ENCODE assay signal across 8 cellular contexts in genomic region chrX:11665144-11666040, GRCh38. TPM values are rescaled to one million over a fixed set of nuclear protein-coding genes. Genes with fewer than 3 reads are reported as not detected.
DNase-seq lines count a peak whose midpoint lies in the region; ATAC-seq, FAIRE-seq and TF ChIP-seq lines count a peak whose summit lies in the region.

A gene with protein sequence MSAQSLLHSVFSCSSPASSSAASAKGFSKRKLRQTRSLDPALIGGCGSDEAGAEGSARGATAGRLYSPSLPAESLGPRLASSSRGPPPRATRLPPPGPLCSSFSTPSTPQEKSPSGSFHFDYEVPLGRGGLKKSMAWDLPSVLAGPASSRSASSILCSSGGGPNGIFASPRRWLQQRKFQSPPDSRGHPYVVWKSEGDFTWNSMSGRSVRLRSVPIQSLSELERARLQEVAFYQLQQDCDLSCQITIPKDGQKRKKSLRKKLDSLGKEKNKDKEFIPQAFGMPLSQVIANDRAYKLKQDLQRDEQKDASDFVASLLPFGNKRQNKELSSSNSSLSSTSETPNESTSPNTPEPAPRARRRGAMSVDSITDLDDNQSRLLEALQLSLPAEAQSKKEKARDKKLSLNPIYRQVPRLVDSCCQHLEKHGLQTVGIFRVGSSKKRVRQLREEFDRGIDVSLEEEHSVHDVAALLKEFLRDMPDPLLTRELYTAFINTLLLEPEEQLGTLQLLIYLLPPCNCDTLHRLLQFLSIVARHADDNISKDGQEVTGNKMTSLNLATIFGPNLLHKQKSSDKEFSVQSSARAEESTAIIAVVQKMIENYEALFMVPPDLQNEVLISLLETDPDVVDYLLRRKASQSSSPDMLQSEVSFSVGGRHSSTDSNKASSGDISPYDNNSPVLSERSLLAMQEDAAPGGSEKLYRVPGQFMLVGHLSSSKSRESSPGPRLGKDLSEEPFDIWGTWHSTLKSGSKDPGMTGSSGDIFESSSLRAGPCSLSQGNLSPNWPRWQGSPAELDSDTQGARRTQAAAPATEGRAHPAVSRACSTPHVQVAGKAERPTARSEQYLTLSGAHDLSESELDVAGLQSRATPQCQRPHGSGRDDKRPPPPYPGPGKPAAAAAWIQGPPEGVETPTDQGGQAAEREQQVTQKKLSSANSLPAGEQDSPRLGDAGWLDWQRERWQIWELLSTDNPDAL (N-terminal part only) (minus strand): TSS chrX:11665920. CDS start chrX:11664828, 1,092 bp downstream.

- no peaks in the 10 kb centered on the region for H3K4me1 ChIP-seq in GM23338 (ENCODE audit: insufficient read depth)
- H3K4me1 ChIP-seq in GM12878 (ENCODE audit: control insufficient read depth, insufficient read depth, low read length), result no peaks in the 10 kb centered on the region
- no peaks in the 10 kb centered on the region for H3K4me1 ChIP-seq in kidney (ENCODE audit: control insufficient read depth in 1 of 2, insufficient read depth in 1 of 2, low read depth in 1 of 2, low read length in 2 of 2)
- peaks cover 0 to 16% (median 12%) of the 10 kb centered on the region in 5 donors for H3K4me1 ChIP-seq in subcutaneous abdominal adipose tissue (ENCODE audit: control insufficient read depth in 5 of 5, insufficient read depth in 5 of 5, low read length in 5 of 5)

- H3K9ac ChIP-seq in GM12878 (ENCODE audit: control insufficient read depth, insufficient read depth, low read length), result no peak within 1 kb of the TSS
- H3K9ac ChIP-seq in kidney (ENCODE audit: low read length in 2 of 2), result peak within 1 kb of the TSS in 1 of 2 donors; percentile 55
- no peak within 1 kb of the TSS for H3K9ac ChIP-seq in subcutaneous abdominal adipose tissue (ENCODE audit: low read length in 5 of 5)

- H3K36me3 ChIP-seq in GM23338 (ENCODE audit: insufficient read depth), result no peaks in the 10 kb centered on the region
- no peaks in the 10 kb centered on the region for H3K36me3 ChIP-seq in GM12878 (ENCODE audit: control insufficient read depth in 2 of 2, insufficient read depth in 2 of 2, low read length in 1 of 2)
- no peaks in the 10 kb centered on the region for H3K36me3 ChIP-seq in kidney (ENCODE audit: control insufficient read depth in 1 of 2, insufficient read depth in 2 of 2, low read length in 2 of 2)
- no peaks in the 10 kb centered on the region for H3K36me3 ChIP-seq in subcutaneous abdominal adipose tissue (ENCODE audit: control insufficient read depth in 5 of 5, insufficient read depth in 5 of 5, low read length in 5 of 5)

- H3K9me3 Mint-ChIP-seq in GM23338, result no peaks in the 10 kb centered on the region; the same call in 2 of the 3 replicates

- H4K20me1 ChIP-seq in GM23338 (replicated peaks; ENCODE audit: insufficient read depth), result no peaks in the 10 kb centered on the region
- H4K20me1 ChIP-seq in GM12878 (ENCODE audit: control insufficient read depth, insufficient read depth), result no peaks in the 10 kb centered on the region

- H3K4me2 ChIP-seq in GM23338 (peak within 1 kb of the TSS; percentile 77), GM12878 (ENCODE audit: control insufficient read depth, insufficient read depth) (peak within 1 kb of the TSS; percentile 57)

- TF ChIP-seq CTCF in GM23338 (conservative IDR thresholded peaks at IDR 0.05; ENCODE audit: low read depth in 2 of 2) (no peak), GM12878 (IDR thresholded peaks at IDR 0.05 in 2 of 3, conservative IDR thresholded peaks at IDR 0.05 in 1 of 3; ENCODE audit: control insufficient read depth in 2 of 3, extremely low read depth in 1 of 3, insufficient read depth in 1 of 3, low read depth in 3 of 3, low read length in 3 of 3) (no peak), kidney (IDR thresholded peaks at IDR 0.05; ENCODE audit: borderline replicate concordance, extremely low read depth, insufficient read depth) (no peak)

- no peak for TF ChIP-seq RAD21 in GM12878 (IDR thresholded peaks at IDR 0.05; ENCODE audit: insufficient read depth, low read depth, low read length)

- intact Hi-C loops in GM12878 (cut with micrococcal nuclease; ENCODE audit: unreplicated experiment) (no loop called here), kidney (cut with DNase I) (no loop called here)

- WGBS in GM12878 (ENCODE audit: insufficient coverage, insufficient replicate concordance, low lambda C conversion rate, missing lambda C conversion rate), result 40% methylated on average over 60 of the region's 71 CpGs

- SMC1A ChIA-PET in GM12878 (lab: Charles Lee; ENCODE audit: uncharacterized antibody, unreplicated experiment), result interaction anchor here (1.0 to 2.2 kb wide), 3 partner anchors 13 to 124 kb away, joined by 3 to 5 read pairs (median 4); no protein-coding TSS in a partner anchor

- no peak for TF ChIP-seq EP300 in GM12878 (IDR thresholded peaks at IDR 0.05; ENCODE audit: borderline replicate concordance in 1 of 2, control insufficient read depth in 1 of 2, low read depth in 2 of 2, low read length in 2 of 2)

- POLR2A ChIA-PET in GM12878 (lab: Charles Lee), result no interaction called here

- no peak within 1 kb of the TSS for H3K27ac Mint-ChIP-seq in GM23338

- ATAC-seq in GM23338 (peak; percentile 73), GM12878 (peak; percentile 56), HG02884 (IDR thresholded peaks at IDR 0.05; ENCODE audit: unreplicated experiment) (no peak), HG02938 (IDR thresholded peaks at IDR 0.05; ENCODE audit: unreplicated experiment) (no peak)

- peak within 1 kb of the TSS; percentile 77 for H3K4me3 Mint-ChIP-seq in GM23338

- H3K9me3 ChIP-seq in GM12878 (replicated peaks; ENCODE audit: control insufficient read depth, insufficient read depth, low read length) (no peaks in the 10 kb centered on the region), kidney (ENCODE audit: control insufficient read depth in 1 of 2, low read length in 2 of 2) (no peaks in the 10 kb centered on the region), subcutaneous abdominal adipose tissue (ENCODE audit: control insufficient read depth in 5 of 5, low read length in 5 of 5) (peaks cover 0 to 3% (median 0%) of the 10 kb centered on the region in 5 donors)

- no peak for TF ChIP-seq POLR2A in GM12878 (IDR thresholded peaks at IDR 0.05; ENCODE audit: low read depth, low read length)

- H3K4me3 ChIP-seq in GM23338 (peak within 1 kb of the TSS; percentile 65), GM12878 (peak within 1 kb of the TSS; percentile 26; the same call in 1 of the 2 replicates), kidney (ENCODE audit: low read length in 2 of 2) (peak within 1 kb of the TSS; percentile 68 to 73), subcutaneous abdominal adipose tissue (ENCODE audit: low read depth in 1 of 5, low read length in 5 of 5) (peak within 1 kb of the TSS; percentile 51 to 61 (median 53))

- DNase-seq in A172 (ENCODE audit: low spot score) (peak; percentile 4), GM23338 (ENCODE audit: low spot score) (peak; percentile 62), GM12878 (ENCODE audit: low read depth, low spot score) (no peak), kidney (peak; percentile 85), GM19238 (ENCODE audit: insufficient read length, low spot score) (no peak)

- H3K79me2 ChIP-seq in GM23338 (replicated peaks; ENCODE audit: insufficient read depth), result no peaks in the 10 kb centered on the region
- no peaks in the 10 kb centered on the region for H3K79me2 ChIP-seq in GM12878 (ENCODE audit: control insufficient read depth, insufficient read depth, low read length)

- CTCF ChIA-PET in GM12878 (lab: Yijun Ruan, JAX), result interaction anchor here (1.4 kb wide), 1 partner anchor 59 kb away, joined by 5 read pairs; no protein-coding TSS in a partner anchor

- H3K4me1 Mint-ChIP-seq in GM23338, result peaks cover 9% of the 10 kb centered on the region

- H3K27me3 ChIP-seq in GM23338 (ENCODE audit: insufficient read depth) (peaks cover 94% of the 10 kb centered on the region), GM12878 (replicated peaks in 1 of 2; ENCODE audit: control insufficient read depth in 2 of 2, insufficient read depth in 2 of 2, low read length in 1 of 2) (peaks cover 0 to 1% of the 10 kb centered on the region in 2 experiments; a peak in 1 of 4 replicates), subcutaneous abdominal adipose tissue (ENCODE audit: control insufficient read depth in 5 of 5, insufficient read depth in 4 of 5, low read length in 5 of 5) (peaks cover 0 to 28% (median 15%) of the 10 kb centered on the region in 5 donors)

- in situ Hi-C loops in GM12878 (cut with MboI), result no loop called here

- H3K27me3 Mint-ChIP-seq in GM23338 (ENCODE audit: insufficient read depth, low read depth, poor library complexity), result peaks cover 48% of the 10 kb centered on the region

- RAD21 ChIA-PET in GM12878 (lab: Charles Lee; ENCODE audit: unreplicated experiment), result interaction anchor here (0.8 kb wide), 1 partner anchor 106 kb away, joined by 3 read pairs; no protein-coding TSS in a partner anchor

- H2AFZ ChIP-seq in GM23338 (peak within 1 kb of the TSS; percentile 86), GM12878 (ENCODE audit: control insufficient read depth, low read depth, low read length) (no peak within 1 kb of the TSS; the same call in 1 of the 2 replicates)

- FAIRE-seq in GM12878 (lab: Jason Lieb, UNC) (no peak), kidney (lab: Jason Lieb, UNC) (no peak)

- no peaks in the 10 kb centered on the region for H3F3A ChIP-seq in GM23338 (replicated peaks; ENCODE audit: low read depth)

- H3K27ac ChIP-seq in GM23338 (ENCODE audit: low read depth), result no peak within 1 kb of the TSS
- H3K27ac ChIP-seq in GM12878 (ENCODE audit: control insufficient read depth, insufficient read depth), result no peak within 1 kb of the TSS
- peak within 1 kb of the TSS; percentile 80 to 81 for H3K27ac ChIP-seq in kidney (ENCODE audit: low read depth in 2 of 2, low read length in 2 of 2)
- no peak within 1 kb of the TSS for H3K27ac ChIP-seq in subcutaneous abdominal adipose tissue (ENCODE audit: low read depth, low read length)

- H3K36me3 Mint-ChIP-seq in GM23338 (ENCODE audit: low read depth), result no peaks in the 10 kb centered on the region

- BruUV-seq in GM12878 (replicated peaks; lab: Mats Ljungman, UMichigan), result no TSS peak

- H3K9me2 ChIP-seq in GM23338 (ENCODE audit: insufficient read depth), result no peaks in the 10 kb centered on the region

RNA-seq across cellular contexts. Expression of the gene that starts here (rescaled TPM):
- total RNA-seq in A172 (2014; rRNA removed; shearing (Covaris generic)), result 0.28 and 0.38 TPM in 2 replicates
- total RNA-seq in GM23338 (2014; rRNA removed; shearing (Covaris generic)), result 0.59 and 0.78 TPM in 2 replicates
- 0.26 and 0.50 TPM in 2 replicates for polyA plus RNA-seq in GM23338 (2016; fragmentation: Nextera tagmentation; extraction: Ambion mirVana)
- total RNA-seq in GM12878 (2013; cell fraction: nucleolus; rRNA removed), result 0.54 and 1.3 TPM in 2 replicates
- total RNA-seq in GM12878 (2014; rRNA removed), result 0.71 and 1.2 TPM in 2 replicates
- total RNA-seq in GM12878 (2014; rRNA removed; fragmentation: Illumina TruSeq; extraction: Trizol), result 0.85 and 1.0 TPM in 2 replicates
- 1.4 and 1.8 TPM in 2 replicates for total RNA-seq in GM12878 (2021)
- polyA plus RNA-seq in GM12878 (2011; ENCODE audit: low read depth), result 0.79 TPM
- polyA plus RNA-seq in GM12878 (2011; rRNA removed), result 0.17 and 0.38 TPM in 2 replicates
- polyA plus RNA-seq in GM12878 (2011; cell fraction: cytosol; rRNA removed), result 0.28 and 0.32 TPM in 2 replicates
- polyA plus RNA-seq in GM12878 (2011; cell fraction: nucleus; rRNA removed), result 0.20 and 0.39 TPM in 2 replicates
- polyA plus RNA-seq in GM12878 (2012), result 1.7 and 2.2 TPM in 2 replicates
- polyA plus RNA-seq in GM12878 (2014; fragmentation: Illumina TruSeq; extraction: Trizol), result 1.5 and 1.6 TPM in 2 replicates
- under 1 TPM; 0.38 to 0.39 TPM for polyA plus RNA-seq in GM12878 (2014; fragmentation: Nextera tagmentation; extraction: Ambion mirVana)
- polyA plus RNA-seq in GM12878 (2014; rRNA removed), result 0.46 and 1.0 TPM in 2 replicates
- under 1 TPM; 0.20 to 0.67 TPM for polyA plus RNA-seq in GM12878 (2016; fragmentation: Nextera tagmentation; extraction: Ambion mirVana)
- 0.57 and 1.5 TPM in 2 replicates for polyA minus RNA-seq in GM12878 (2011; rRNA and poly(A)+ RNA removed)
- polyA minus RNA-seq in GM12878 (2011; cell fraction: cytosol; rRNA and poly(A)+ RNA removed), result not detected in 2 replicates
- polyA minus RNA-seq in GM12878 (2011; cell fraction: nucleus; rRNA and poly(A)+ RNA removed), result 0.60 and 0.86 TPM in 2 replicates
- 20.4 TPM for total RNA-seq in kidney
- polyA plus RNA-seq in kidney (ENCODE audit: insufficient read depth, low read depth, low replicate concordance), result 6.0 TPM

Comparison
In these comparisons a context has a peak if more than half of its experiments do, and no peak if none do; other contexts are left out.
1. Peak in DNase-seq in A172; RNA of the gene not detected or under 1 TPM.
2. Peak in DNase-seq, ATAC-seq, H3K4me3 ChIP-seq and H3K4me2 ChIP-seq in GM23338; RNA of the gene not detected or under 1 TPM.
3. H3K27ac ChIP-seq: peak in kidney (2 of 2); none in GM23338 (single experiment), GM12878 (single experiment) and subcutaneous abdominal adipose tissue (single experiment).
4. Peak in every context shown above with its lines, with median percentiles within 50 percentile points of each other: H3K4me3 ChIP-seq.